In genomic region chr1:24769656-24770651, GRCh38 we compare ENCODE assay signal across 8 cellular contexts. TPM values are rescaled to one million over a fixed set of nuclear protein-coding genes. Genes with fewer than 3 reads are reported as not detected.
DNase-seq lines count a peak whose midpoint lies in the region; ATAC-seq, FAIRE-seq and TF ChIP-seq lines count a peak whose summit lies in the region.
"Had no signal": no experiment of that assay in that cellular context is flagged by ENCODE, and none has a peak within 500 bp of the region (broad histone marks: within the 10 kb centered on the region; RNA-seq: fewer than 3 reads in every experiment).

No MANE protein-coding gene starts in this region.

- H3K27me3 Mint-ChIP-seq in naive thymus-derived CD8-positive, alpha-beta T cell: peaks cover 0 to 2% (median 0%) of the 10 kb centered on the region in 5 donors
- H3K27me3 Mint-ChIP-seq in activated CD4-positive, alpha-beta memory T cell treated with anti-CD3 and anti-CD28 coated beads, Interleukin-2, amount 10 ng/mL, durations not matched to agents 7 days and 5 days: no peaks in the 10 kb centered on the region

- H3K27me3 ChIP-seq in keratinocyte (ENCODE audit: control insufficient read depth, extremely low read depth, insufficient read depth, low read length) (no peaks in the 10 kb centered on the region), transverse colon (no peaks in the 10 kb centered on the region)

- H3K27ac ChIP-seq in keratinocyte (ENCODE audit: control insufficient read depth, insufficient read depth, low read length) (peak overlapping the region; percentile 51), transverse colon (peak overlapping the region; percentile 74 to 88 (median 84))

- H3K27ac Mint-ChIP-seq in naive thymus-derived CD8-positive, alpha-beta T cell: no peak overlapping the region
- no peak overlapping the region for H3K27ac Mint-ChIP-seq in activated CD4-positive, alpha-beta memory T cell treated with anti-CD3 and anti-CD28 coated beads, Interleukin-2, amount 10 ng/mL, durations not matched to agents 7 days and 5 days

- peaks cover 0 to 5% of the 10 kb centered on the region in 2 experiments for H3K36me3 ChIP-seq in keratinocyte (ENCODE audit: control insufficient read depth in 2 of 2, extremely low read depth in 1 of 2, insufficient read depth in 2 of 2, low read length in 2 of 2)
- H3K36me3 ChIP-seq in transverse colon: no peaks in the 10 kb centered on the region

- H3K4me1 ChIP-seq in keratinocyte (ENCODE audit: control insufficient read depth, extremely low read depth, insufficient read depth, low read length) (peaks cover 17% of the 10 kb centered on the region), transverse colon (peaks cover 4 to 39% (median 16%) of the 10 kb centered on the region in 4 donors)

- H3K9me3 Mint-ChIP-seq in naive thymus-derived CD8-positive, alpha-beta T cell: no peaks in the 10 kb centered on the region
- no peaks in the 10 kb centered on the region for H3K9me3 Mint-ChIP-seq in activated CD4-positive, alpha-beta memory T cell treated with anti-CD3 and anti-CD28 coated beads, Interleukin-2, amount 10 ng/mL, durations not matched to agents 7 days and 5 days

- POLR2A ChIA-PET in naive thymus-derived CD8-positive, alpha-beta T cell (lab: Charles Lee): interaction anchor here (1.0 kb wide), 1 partner anchor 44 kb away, joined by 3 read pairs; no protein-coding TSS in a partner anchor
- POLR2A ChIA-PET in activated CD4-positive, alpha-beta memory T cell treated with anti-CD3 and anti-CD28 coated beads, Interleukin-2, amount 10 ng/mL, durations not matched to agents 7 days and 5 days (lab: Charles Lee): interaction anchor here (1.1 kb wide), 1 partner anchor 25 kb away, joined by 3 read pairs; the partner anchor contains the start of gene CLIC4

- ATAC-seq in naive thymus-derived CD8-positive, alpha-beta T cell: no peak

- peaks cover 70% of the 10 kb centered on the region for H3K79me2 ChIP-seq in keratinocyte (ENCODE audit: control insufficient read depth, insufficient read depth, low read length)

- intact Hi-C loops in transverse colon (cut with DNase I; ENCODE audit: low total_unique reads): loop anchor here (10.0 kb wide), 1 partner anchor 475 kb away; no protein-coding TSS in a partner anchor

- H3K9ac ChIP-seq in keratinocyte (ENCODE audit: control insufficient read depth, extremely low read depth, insufficient read depth, low read length): peak overlapping the region; percentile 47

- H2AFZ ChIP-seq in keratinocyte (ENCODE audit: control insufficient read depth, low read length): no peak overlapping the region

- no peaks in the 10 kb centered on the region for H3K9me1 ChIP-seq in keratinocyte (ENCODE audit: control insufficient read depth, extremely low read depth, insufficient read depth, low read length)

- H3K36me3 Mint-ChIP-seq in naive thymus-derived CD8-positive, alpha-beta T cell: no peaks in the 10 kb centered on the region
- no peaks in the 10 kb centered on the region for H3K36me3 Mint-ChIP-seq in activated CD4-positive, alpha-beta memory T cell treated with anti-CD3 and anti-CD28 coated beads, Interleukin-2, amount 10 ng/mL, durations not matched to agents 7 days and 5 days (ENCODE audit: low read depth)

- 19 to 27% methylated on average over 2 of the region's 2 CpGs for WGBS in transverse colon (ENCODE audit: low coverage in 1 of 2), 2 donors

- H3K4me3 Mint-ChIP-seq in naive thymus-derived CD8-positive, alpha-beta T cell: no peak overlapping the region
- H3K4me3 Mint-ChIP-seq in activated CD4-positive, alpha-beta memory T cell treated with anti-CD3 and anti-CD28 coated beads, Interleukin-2, amount 10 ng/mL, durations not matched to agents 7 days and 5 days: no peak overlapping the region

- no peaks in the 10 kb centered on the region for H3K9me3 ChIP-seq in keratinocyte (ENCODE audit: control insufficient read depth, low read depth, low read length)
- H3K9me3 ChIP-seq in transverse colon: no peaks in the 10 kb centered on the region

- peak overlapping the region; percentile 31 for H3K4me2 ChIP-seq in keratinocyte (ENCODE audit: control insufficient read depth, extremely low read depth, insufficient read depth, low read depth, low read length)

- no peak for TF ChIP-seq EP300 in transverse colon (IDR thresholded peaks at IDR 0.05; ENCODE audit: low read depth)

- TF ChIP-seq CTCF in keratinocyte (optimal IDR thresholded peaks at IDR 0.05 in 1 of 3, IDR thresholded peaks at IDR 0.05 in 1 of 3, conservative IDR thresholded peaks at IDR 0.05 in 1 of 3; ENCODE audit: extremely low read depth in 1 of 3, insufficient read depth in 2 of 3, low read length in 3 of 3) (no peak), transverse colon (IDR thresholded peaks at IDR 0.05) (no peak)

- DNase-seq in HPDE6-E6E7 (ENCODE audit: extremely low spot score) (peak; percentile 52), amniotic epithelial cell (ENCODE audit: low read depth) (peak; percentile 96), keratinocyte (ENCODE audit: low read depth, low spot score) (no peak), transverse colon (no peak), SW480 (ENCODE audit: low spot score) (no peak)
- DNase-seq in naive thymus-derived CD8-positive, alpha-beta T cell: no peak
- no peak for DNase-seq in activated CD4-positive, alpha-beta memory T cell treated with anti-CD3 and anti-CD28 coated beads, Interleukin-2, amount 10 ng/mL, durations not matched to agents 7 days and 5 days
- DNase-seq: nucleus accumbens had no signal

- H4K20me1 ChIP-seq in keratinocyte (ENCODE audit: control insufficient read depth, extremely low read depth, insufficient read depth, low read length): no peaks in the 10 kb centered on the region

- peak; percentile 39 for FAIRE-seq in keratinocyte (lab: Jason Lieb, UNC)

- CTCF ChIA-PET in activated CD4-positive, alpha-beta memory T cell treated with anti-CD3 and anti-CD28 coated beads, Interleukin-2, amount 10 ng/mL, durations not matched to agents 7 days and 5 days (lab: Charles Lee): no interaction called here

- no peak for TF ChIP-seq POLR2A in transverse colon (IDR thresholded peaks at IDR 0.05)

- H3K4me3 ChIP-seq in keratinocyte (ENCODE audit: control insufficient read depth in 2 of 3, extremely low read depth in 1 of 3, insufficient read depth in 2 of 3, low read depth in 1 of 3, low read length in 3 of 3) (no peak overlapping the region), transverse colon (no peak overlapping the region)

- dilution Hi-C loops in keratinocyte (cut with MboI; ENCODE audit: extremely low pct_ligation_motif_present, low sequenced_read_pairs): no loop called here

- H3K4me1 Mint-ChIP-seq in naive thymus-derived CD8-positive, alpha-beta T cell: peaks cover 0 to 17% (median 0%) of the 10 kb centered on the region in 4 donors
- H3K4me1 Mint-ChIP-seq in activated CD4-positive, alpha-beta memory T cell treated with anti-CD3 and anti-CD28 coated beads, Interleukin-2, amount 10 ng/mL, durations not matched to agents 7 days and 5 days: peaks cover 17% of the 10 kb centered on the region

- in situ Hi-C loops in transverse colon (cut with MboI; ENCODE audit: low pct_ligation_motif_present in 1 of 4, low pct_unique_long_range_greater_than_20kb in 1 of 4, low sequenced_read_pairs in 3 of 4): no loop called here

RNA-seq across cellular contexts. Expression of gene CLIC4, which starts 24.7 kb away (rescaled TPM):
- polyA plus RNA-seq in keratinocyte: 105 to 130 TPM (median 118 TPM) in 3 replicates
- 69.7 TPM for polyA plus RNA-seq in keratinocyte (2011; ENCODE audit: low read depth)
- polyA plus RNA-seq in keratinocyte (2011; cell fraction: cytosol; rRNA removed): 128 and 253 TPM in 2 replicates
- polyA plus RNA-seq in keratinocyte (2011; cell fraction: nucleus; rRNA removed): 123 and 148 TPM in 2 replicates
- polyA plus RNA-seq in keratinocyte (2012; ENCODE audit: low replicate concordance): 84.7 and 128 TPM in 2 replicates
- polyA minus RNA-seq in keratinocyte: 20.3 to 93.1 TPM (median 67.2 TPM) in 3 replicates
- polyA minus RNA-seq in keratinocyte (2011; cell fraction: cytosol; rRNA and poly(A)+ RNA removed): 163 TPM
- 80.9 and 173 TPM in 2 replicates for polyA minus RNA-seq in keratinocyte (2011; cell fraction: nucleus; rRNA and poly(A)+ RNA removed)
- total RNA-seq in transverse colon: 100 to 1,000 TPM in 1 of 4 donors, 10 to 100 TPM in 3; 52.4 to 107 (median 65.0) TPM
- total RNA-seq in naive thymus-derived CD8-positive, alpha-beta T cell: 1 to 10 TPM; 4.9 to 6.6 TPM
- under 1 TPM; 0.07 to 0.50 (median 0.11) TPM for polyA plus RNA-seq in naive thymus-derived CD8-positive, alpha-beta T cell
- 10 to 100 TPM; 28.9 to 30.6 TPM for total RNA-seq in activated CD4-positive, alpha-beta memory T cell treated with anti-CD3 and anti-CD28 coated beads, Interleukin-2, amount 10 ng/mL, durations not matched to agents 7 days and 5 days

Comparison
In these comparisons a context has a peak if more than half of its experiments do, and no peak if none do; other contexts are left out.
1. DNase-seq: peak in HPDE6-E6E7 (single experiment) and amniotic epithelial cell (single experiment); none in keratinocyte (single experiment), transverse colon (single experiment), naive thymus-derived CD8-positive, alpha-beta T cell (0 of 10), activated CD4-positive, alpha-beta memory T cell treated with anti-CD3 and anti-CD28 coated beads, Interleukin-2, amount 10 ng/mL, durations not matched to agents 7 days and 5 days (single experiment) and SW480 (single experiment).